ENCODE assay signal across 30 cellular contexts in genomic region chrX:153190384-153190783, GRCh38. TPM values are rescaled to one million over a fixed set of nuclear protein-coding genes. Genes with fewer than 3 reads are reported as not detected.
"Had no signal": no experiment of that assay in that cellular context is flagged by ENCODE, and none has a peak within 500 bp of the region (broad histone marks: within the 10 kb centered on the region; RNA-seq: fewer than 3 reads in every experiment).

No MANE protein-coding gene starts in this region.

- H3K9me3 ChIP-seq: breast epithelium, esophagus squamous epithelium, gastrocnemius medialis, left lung, lower lobe of right lung, mucosa of descending colon, neutrophil, thoracic aorta had no signal

- FAIRE-seq: urothelium cell line had no signal

- H3K27me3 ChIP-seq: esophagus squamous epithelium, neutrophil had no signal

- H3K4me3 ChIP-seq: breast epithelium, esophagus squamous epithelium, gastrocnemius medialis, left lung, lower lobe of right lung, mucosa of descending colon, skin epidermis, thoracic aorta had no signal

- DNase-seq: activated B cell treated with CpG ODN at 0.5 μM for 24 hours; activated naive CD4-positive, alpha-beta T cell; activated T-cell treated with anti-CD3 and anti-CD28 coated beads for 4 hours; activated T-cell treated with anti-CD3 and anti-CD28 coated beads, Interleukin-2, amount 50 U/mL, for 72 hours; central memory CD4-positive, alpha-beta T cell; esophagus squamous epithelium; gastrocnemius medialis; hippocampal formation; immature natural killer cell; left lung; lower lobe of right lung; mucosa of descending colon; retina; stimulated activated CD4-positive, alpha-beta T cell treated with anti-CD3 and anti-CD28 coated beads, Interleukin-12 subunit alpha, Interleukin-12 subunit beta, amount 100 ng/mL, for 4 hours; stimulated activated CD4-positive, alpha-beta T cell treated with anti-CD3 and anti-CD28 coated beads, Interleukin-4, amount 100 ng/mL, for 1 hour; T-helper 1 cell; trophoblast cell had no signal

- H3K27ac ChIP-seq: breast epithelium, esophagus squamous epithelium, gastrocnemius medialis, left lung, lower lobe of right lung, neutrophil, skin epidermis, thoracic aorta had no signal

- H3K4me1 ChIP-seq: breast epithelium, esophagus squamous epithelium, gastrocnemius medialis, left lung, lower lobe of right lung had no signal

- ATAC-seq: activated naive CD4-positive, alpha-beta T cell treated with anti-CD3 and anti-CD28 coated beads, Interleukin-2, amount 50 U/mL, for 72 hours; activated T-cell treated with anti-CD3 and anti-CD28 coated beads, Interleukin-2, amount 50 U/mL, for 72 hours; gastrocnemius medialis; left lung; lower lobe of right lung; mucosa of descending colon; sciatic nerve had no signal

- H3K36me3 ChIP-seq: breast epithelium, esophagus squamous epithelium, gastrocnemius medialis, left lung, lower lobe of right lung, neutrophil, thoracic aorta had no signal

RNA-seq across cellular contexts. Expression of gene MAGEA1, which starts 11.3 kb away (rescaled TPM):
- total RNA-seq: activated B cell treated with CpG ODN at 0.5 μM for 24 hours; activated naive CD4-positive, alpha-beta T cell treated with anti-CD3 and anti-CD28 coated beads, Interleukin-2, amount 50 U/mL, for 72 hours; activated T-cell treated with anti-CD3 and anti-CD28 coated beads, Interleukin-2, amount 50 U/mL, for 72 hours; breast epithelium; esophagus squamous epithelium; gastrocnemius medialis; kidney epithelial cell; left lung; lower lobe of right lung; mesenteric fat pad; mucosa of descending colon; myocyte; osteocyte; posterior vena cava; sciatic nerve; subcutaneous adipose tissue; thoracic aorta had no signal
- polyA plus RNA-seq: immature natural killer cell had no signal
